Comparison of ENCODE assay signal across 21 cellular contexts in genomic region chr16:77514500-77515225, GRCh38.
"Had no signal": no experiment of that assay in that cellular context is flagged by ENCODE, and none has a peak within 500 bp of the region (broad histone marks: within the 10 kb centered on the region; RNA-seq: fewer than 3 reads in every experiment).

No MANE protein-coding gene starts in this region.

- H3K27me3 ChIP-seq: ascending aorta, foreskin keratinocyte, ovary, right lobe of liver, tibial nerve had no signal

- H3K27ac ChIP-seq: ascending aorta, cardiac muscle cell, foreskin keratinocyte, ovary, right lobe of liver, tibial nerve had no signal

- H3K4me1 ChIP-seq: ascending aorta, foreskin keratinocyte, right lobe of liver, tibial nerve had no signal

- DNase-seq: activated CD4-positive, alpha-beta memory T cell treated with anti-CD3 and anti-CD28 coated beads, Interleukin-2, amount 10 ng/mL, durations not matched to agents 7 days and 5 days; activated CD4-positive, alpha-beta T cell treated with anti-CD3 and anti-CD28 coated beads, Interleukin-2, amount 10 ng/mL, durations not matched to agents 7 days and 5 days; activated CD4-positive, CD25-positive, alpha-beta regulatory T cell treated with anti-CD3 and anti-CD28 coated beads, Interleukin-2, amount 50 U/mL, for 72 hours; activated CD8-positive, alpha-beta memory T cell treated with anti-CD3 and anti-CD28 coated beads, Interleukin-2, amount 50 U/mL, for 48 hours; activated gamma-delta T cell; activated naive CD4-positive, alpha-beta T cell treated with anti-CD3 and anti-CD28 coated beads, Interleukin-2, amount 10 ng/mL, durations not matched to agents 7 days and 5 days; activated naive CD8-positive, alpha-beta T cell treated with anti-CD3 and anti-CD28 coated beads, Interleukin-2, amount 10 ng/mL, durations not matched to agents 7 days and 5 days; activated T-cell treated with anti-CD3 and anti-CD28 coated beads, Interleukin-2, amount 50 U/mL, for 24 hours; endodermal cell; foreskin keratinocyte; left ventricle myocardium superior; mammary epithelial cell; ovary; right lobe of liver; stimulated activated CD4-positive, alpha-beta T cell treated with anti-CD3 and anti-CD28 coated beads, Interleukin-2, amount 100 ng/mL, for 48 hours; stimulated activated naive CD4-positive, alpha-beta T cell treated with Interleukin-2 at 50 U/mL for 16 hours; T1000 had no signal

- ATAC-seq: esophagus mucosa, foreskin keratinocyte, left ventricle myocardium superior, right lobe of liver had no signal

- H3K36me3 ChIP-seq: ascending aorta, cardiac muscle cell, ovary, right lobe of liver, tibial nerve had no signal

- H3K9me3 ChIP-seq: ascending aorta, ovary, right lobe of liver, tibial nerve had no signal

- H3K4me3 ChIP-seq: ascending aorta, cardiac muscle cell, ovary, right lobe of liver, tibial nerve had no signal
